ENCODE assay signal across 18 cellular contexts in genomic region chr14:67387195-67387594, GRCh38. TPM values are rescaled to one million over a fixed set of nuclear protein-coding genes. Genes with fewer than 3 reads are reported as not detected.
A peak's percentile ranks its signal among the peaks of the same experiment; 100 is the strongest.
DNase-seq lines count a peak whose midpoint lies in the region; ATAC-seq, FAIRE-seq and TF ChIP-seq lines count a peak whose summit lies in the region.
"Had no signal": no experiment of that assay in that cellular context is flagged by ENCODE, and none has a peak within 500 bp of the region (broad histone marks: within the 10 kb centered on the region; RNA-seq: fewer than 3 reads in every experiment).

No MANE protein-coding gene starts in this region.

- 66% methylated on average over 2 of the region's 2 CpGs for WGBS in SK-N-SH (ENCODE audit: low lambda C conversion rate)

- peaks cover 17% of the 10 kb centered on the region for H3F3A ChIP-seq in SK-N-SH (replicated peaks; ENCODE audit: insufficient read depth)

- no peaks in the 10 kb centered on the region for H3K9me3 Mint-ChIP-seq in activated naive CD4-positive, alpha-beta T cell treated with anti-CD3 and anti-CD28 coated beads, Interleukin-2, amount 10 ng/mL, durations not matched to agents 7 days and 5 days
- no peaks in the 10 kb centered on the region for H3K9me3 Mint-ChIP-seq in stimulated activated effector memory CD8-positive, alpha-beta T cell treated with anti-CD3 and anti-CD28 coated beads, Interleukin-12 subunit alpha, Interleukin-12 subunit beta, amount 100 ng/mL, for 72 hours
- H3K9me3 Mint-ChIP-seq: activated naive CD8-positive, alpha-beta T cell treated with anti-CD3 and anti-CD28 coated beads, Interleukin-2, amount 10 ng/mL, durations not matched to agents 7 days and 5 days; effector memory CD8-positive, alpha-beta T cell had no signal

- H3K9ac ChIP-seq in SK-N-SH = no peak overlapping the region

- no peak overlapping the region for H3K4me3 Mint-ChIP-seq in activated naive CD4-positive, alpha-beta T cell treated with anti-CD3 and anti-CD28 coated beads, Interleukin-2, amount 10 ng/mL, durations not matched to agents 7 days and 5 days
- no peak overlapping the region for H3K4me3 Mint-ChIP-seq in stimulated activated effector memory CD8-positive, alpha-beta T cell treated with anti-CD3 and anti-CD28 coated beads, Interleukin-12 subunit alpha, Interleukin-12 subunit beta, amount 100 ng/mL, for 72 hours
- H3K4me3 Mint-ChIP-seq: activated naive CD8-positive, alpha-beta T cell treated with anti-CD3 and anti-CD28 coated beads, Interleukin-2, amount 10 ng/mL, durations not matched to agents 7 days and 5 days; effector memory CD8-positive, alpha-beta T cell had no signal

- H3K4me3 ChIP-seq in fibroblast of the aortic adventitia (ENCODE audit: low read depth, low read length) (no peak overlapping the region), SK-N-SH (ENCODE audit: low read depth in 2 of 2, low read length in 1 of 2) (no peak overlapping the region)
- H3K4me3 ChIP-seq: vagina had no signal

- H3K27me3 Mint-ChIP-seq in activated naive CD4-positive, alpha-beta T cell treated with anti-CD3 and anti-CD28 coated beads, Interleukin-2, amount 10 ng/mL, durations not matched to agents 7 days and 5 days = peaks cover 2% of the 10 kb centered on the region
- H3K27me3 Mint-ChIP-seq: activated naive CD8-positive, alpha-beta T cell treated with anti-CD3 and anti-CD28 coated beads, Interleukin-2, amount 10 ng/mL, durations not matched to agents 7 days and 5 days; effector memory CD8-positive, alpha-beta T cell had no signal

- no peak for TF ChIP-seq RAD21 in SK-N-SH (IDR thresholded peaks at IDR 0.05; ENCODE audit: low read length)

- TF ChIP-seq CTCF in fibroblast of the aortic adventitia (IDR thresholded peaks at IDR 0.05; ENCODE audit: insufficient read depth, low read length) (no peak), SK-N-SH (IDR thresholded peaks at IDR 0.05) (no peak)

- H2AFZ ChIP-seq in SK-N-SH (ENCODE audit: low read depth) = no peak overlapping the region

- intact Hi-C loops in head of caudate nucleus (cut with DNase I) = no loop called here

- no peak for FAIRE-seq in RCC 7860 (lab: Jason Lieb, UNC)
- FAIRE-seq: H1 had no signal

- DNase-seq in activated naive CD4-positive, alpha-beta T cell treated with anti-CD3 and anti-CD28 coated beads, Interleukin-2, amount 10 ng/mL, durations not matched to agents 7 days and 5 days = no peak
- no peak for DNase-seq in activated naive CD4-positive, alpha-beta T cell treated with Interleukin-2 at 50 U/mL for 16 hours
- DNase-seq in RCC 7860 (ENCODE audit: low spot score) (peak; percentile 16), fibroblast of the aortic adventitia (ENCODE audit: low read depth) (peak; percentile 20), head of caudate nucleus (no peak), SKM-1 (lab: John Stamatoyannopoulos, UW; ENCODE audit: unreplicated experiment) (no peak), SK-N-SH (no peak)
- no peak for DNase-seq in stimulated activated effector memory CD8-positive, alpha-beta T cell treated with anti-CD3 and anti-CD28 coated beads, Interleukin-12 subunit alpha, Interleukin-12 subunit beta, amount 100 ng/mL, for 72 hours (ENCODE audit: low spot score in 2 of 2)
- DNase-seq: 8988T; activated naive CD8-positive, alpha-beta T cell treated with anti-CD3 and anti-CD28 coated beads, Interleukin-2, amount 10 ng/mL, durations not matched to agents 7 days and 5 days; Calu3; effector memory CD8-positive, alpha-beta T cell; NCI-H1092 treated with DMSO at 0.1 percent for 48 hours; NCI-H2107; right cardiac atrium; SW 1271 had no signal

- CTCF ChIA-PET in activated naive CD4-positive, alpha-beta T cell treated with anti-CD3 and anti-CD28 coated beads, Interleukin-2, amount 10 ng/mL, durations not matched to agents 7 days and 5 days (lab: Charles Lee) = no interaction called here
- CTCF ChIA-PET in SK-N-SH (lab: Yijun Ruan, JAX) = interaction anchor here (1.4 to 1.6 kb wide), 3 partner anchors 27 to 140 kb away, joined by 3 to 4 read pairs (median 4); partner anchors contain the start of genes ATP6V1D and EIF2S1

- peaks cover 32% of the 10 kb centered on the region for H3K36me3 Mint-ChIP-seq in activated naive CD4-positive, alpha-beta T cell treated with anti-CD3 and anti-CD28 coated beads, Interleukin-2, amount 10 ng/mL, durations not matched to agents 7 days and 5 days
- H3K36me3 Mint-ChIP-seq in stimulated activated effector memory CD8-positive, alpha-beta T cell treated with anti-CD3 and anti-CD28 coated beads, Interleukin-12 subunit alpha, Interleukin-12 subunit beta, amount 100 ng/mL, for 72 hours = peaks cover 57% of the 10 kb centered on the region

- ATAC-seq in stimulated activated effector memory CD8-positive, alpha-beta T cell treated with anti-CD3 and anti-CD28 coated beads, Interleukin-12 subunit alpha, Interleukin-12 subunit beta, amount 100 ng/mL, for 72 hours = no peak
- ATAC-seq: effector memory CD8-positive, alpha-beta T cell; right cardiac atrium had no signal

- peaks cover 46 to 54% of the 10 kb centered on the region in 2 experiments for H3K36me3 ChIP-seq in SK-N-SH (replicated peaks in 1 of 2; ENCODE audit: control insufficient read depth in 1 of 2, insufficient read depth in 2 of 2, low read length in 1 of 2)

- H3K4me1 Mint-ChIP-seq in activated naive CD4-positive, alpha-beta T cell treated with anti-CD3 and anti-CD28 coated beads, Interleukin-2, amount 10 ng/mL, durations not matched to agents 7 days and 5 days = peaks cover 11% of the 10 kb centered on the region
- no peaks in the 10 kb centered on the region for H3K4me1 Mint-ChIP-seq in stimulated activated effector memory CD8-positive, alpha-beta T cell treated with anti-CD3 and anti-CD28 coated beads, Interleukin-12 subunit alpha, Interleukin-12 subunit beta, amount 100 ng/mL, for 72 hours

- no peak for TF ChIP-seq EP300 in SK-N-SH (IDR thresholded peaks at IDR 0.05; ENCODE audit: borderline replicate concordance in 1 of 2, low read depth in 1 of 2, low read length in 1 of 2)

- H3K27me3 ChIP-seq in SK-N-SH (ENCODE audit: insufficient read depth) = no peaks in the 10 kb centered on the region
- H3K27me3 ChIP-seq: vagina had no signal

- POLR2A ChIA-PET in SK-N-SH (lab: Yijun Ruan, JAX) = no interaction called here

- H3K4me1 ChIP-seq in SK-N-SH (ENCODE audit: control insufficient read depth in 1 of 2, insufficient read depth in 2 of 2, low read depth in 1 of 2, low read length in 1 of 2) = no peaks in the 10 kb centered on the region; a peak in 1 of 4 replicates
- H3K4me1 ChIP-seq: vagina had no signal

- no peaks in the 10 kb centered on the region for H4K20me1 ChIP-seq in SK-N-SH (ENCODE audit: insufficient read depth)

- H3K27ac ChIP-seq in SK-N-SH (ENCODE audit: low read depth in 2 of 2, low read length in 1 of 2) = no peak overlapping the region
- H3K27ac ChIP-seq: vagina had no signal

- no peaks in the 10 kb centered on the region for H3K9me3 ChIP-seq in SK-N-SH
- H3K9me3 ChIP-seq: vagina had no signal

- no peaks in the 10 kb centered on the region for H3K79me2 ChIP-seq in SK-N-SH (ENCODE audit: insufficient read depth)

- H3K27ac Mint-ChIP-seq in activated naive CD4-positive, alpha-beta T cell treated with anti-CD3 and anti-CD28 coated beads, Interleukin-2, amount 10 ng/mL, durations not matched to agents 7 days and 5 days = peak overlapping the region; percentile 15
- peak overlapping the region; percentile 63 for H3K27ac Mint-ChIP-seq in stimulated activated effector memory CD8-positive, alpha-beta T cell treated with anti-CD3 and anti-CD28 coated beads, Interleukin-12 subunit alpha, Interleukin-12 subunit beta, amount 100 ng/mL, for 72 hours
- H3K27ac Mint-ChIP-seq: activated naive CD8-positive, alpha-beta T cell treated with anti-CD3 and anti-CD28 coated beads, Interleukin-2, amount 10 ng/mL, durations not matched to agents 7 days and 5 days had no signal

- no peak overlapping the region for H3K4me2 ChIP-seq in SK-N-SH

- no peaks in the 10 kb centered on the region for H3K9me2 ChIP-seq in SK-N-SH

TF ChIP-seq in SK-N-SH, 30 proteins besides CTCF, POLR2A, EP300 and RAD21 (continues in another document):
- TF ChIP-seq YY1 (IDR thresholded peaks at IDR 0.05; ENCODE audit: low read depth) (no peak), EZH2phosphoT487 (IDR thresholded peaks at IDR 0.05; ENCODE audit: borderline replicate concordance, low read depth) (no peak), JUND (IDR thresholded peaks at IDR 0.05) (no peak), GATA2 (CRISPR knock-in tag; IDR thresholded peaks at IDR 0.05) (no peak)
- TF ChIP-seq, protein P1, sequence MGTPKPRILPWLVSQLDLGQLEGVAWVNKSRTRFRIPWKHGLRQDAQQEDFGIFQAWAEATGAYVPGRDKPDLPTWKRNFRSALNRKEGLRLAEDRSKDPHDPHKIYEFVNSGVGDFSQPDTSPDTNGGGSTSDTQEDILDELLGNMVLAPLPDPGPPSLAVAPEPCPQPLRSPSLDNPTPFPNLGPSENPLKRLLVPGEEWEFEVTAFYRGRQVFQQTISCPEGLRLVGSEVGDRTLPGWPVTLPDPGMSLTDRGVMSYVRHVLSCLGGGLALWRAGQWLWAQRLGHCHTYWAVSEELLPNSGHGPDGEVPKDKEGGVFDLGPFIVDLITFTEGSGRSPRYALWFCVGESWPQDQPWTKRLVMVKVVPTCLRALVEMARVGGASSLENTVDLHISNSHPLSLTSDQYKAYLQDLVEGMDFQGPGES (IDR thresholded peaks at IDR 0.05; ENCODE audit: low read depth, low read length) = no peak

RNA-seq across cellular contexts. Expression of gene PLEK2, which starts 24.8 kb away (rescaled TPM):
- 1.8 and 2.8 TPM in 2 replicates for total RNA-seq in fibroblast of the aortic adventitia (ENCODE audit: low replicate concordance)
- polyA plus RNA-seq in SK-N-SH (2012; rRNA removed) = 0.11 and 0.56 TPM in 2 replicates
- 0.15 and 0.16 TPM in 2 replicates for polyA plus RNA-seq in SK-N-SH (2012; cell fraction: cytosol; rRNA removed)
- polyA plus RNA-seq in SK-N-SH (2012; cell fraction: nucleus; rRNA removed) = 0.11 and 0.20 TPM in 2 replicates

RNA-seq across cellular contexts. Expression of gene EIF2S1, which starts 27.1 kb away (rescaled TPM):
- total RNA-seq in fibroblast of the aortic adventitia (ENCODE audit: low replicate concordance) = 139 and 166 TPM in 2 replicates
- 57.2 and 57.7 TPM in 2 replicates for polyA plus RNA-seq in SK-N-SH (2012; rRNA removed)
- 85.5 and 141 TPM in 2 replicates for polyA plus RNA-seq in SK-N-SH (2012; cell fraction: cytosol; rRNA removed)
- 14.6 and 26.9 TPM in 2 replicates for polyA plus RNA-seq in SK-N-SH (2012; cell fraction: nucleus; rRNA removed)

RNA-seq across cellular contexts. Expression of gene ATP6V1D, which starts 27.6 kb away (rescaled TPM):
- total RNA-seq in fibroblast of the aortic adventitia (ENCODE audit: low replicate concordance) = 118 and 281 TPM in 2 replicates
- polyA plus RNA-seq in SK-N-SH (2012; rRNA removed) = 39.2 and 51.9 TPM in 2 replicates
- polyA plus RNA-seq in SK-N-SH (2012; cell fraction: cytosol; rRNA removed) = 63.3 and 74.1 TPM in 2 replicates
- polyA plus RNA-seq in SK-N-SH (2012; cell fraction: nucleus; rRNA removed) = 11.5 and 24.1 TPM in 2 replicates

Comparison
In these comparisons a context has a peak if more than half of its experiments do, and no peak if none do; other contexts are left out.
1. DNase-seq: peak in RCC 7860 (single experiment) and fibroblast of the aortic adventitia (single experiment); none in activated naive CD4-positive, alpha-beta T cell treated with anti-CD3 and anti-CD28 coated beads, Interleukin-2, amount 10 ng/mL, durations not matched to agents 7 days and 5 days (single experiment), activated naive CD4-positive, alpha-beta T cell treated with Interleukin-2 at 50 U/mL for 16 hours (single experiment), stimulated activated effector memory CD8-positive, alpha-beta T cell treated with anti-CD3 and anti-CD28 coated beads, Interleukin-12 subunit alpha, Interleukin-12 subunit beta, amount 100 ng/mL, for 72 hours (0 of 2), head of caudate nucleus (0 of 42), SKM-1 (single experiment) and SK-N-SH (single experiment).